ENCODE assay signal across 24 cellular contexts in the genomic region with DNA sequence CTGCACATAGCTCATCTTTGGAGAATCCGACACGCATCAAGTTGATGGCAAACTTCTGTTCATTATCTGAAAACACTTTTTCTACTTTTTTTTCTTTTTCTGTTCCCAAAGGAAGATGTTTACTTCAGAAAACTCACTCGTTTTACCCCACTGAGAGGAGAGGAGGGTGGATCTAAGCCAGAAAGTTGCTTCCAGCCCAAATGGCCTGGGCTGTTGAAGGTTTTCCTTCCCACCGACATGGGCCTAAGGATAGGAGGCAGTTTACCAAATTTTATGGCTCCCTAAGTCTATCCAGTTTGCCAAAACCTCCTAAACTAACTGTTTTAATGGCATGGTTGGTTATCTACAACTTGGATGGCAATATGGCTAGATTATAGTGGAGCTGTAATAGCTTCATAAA.
A peak's percentile ranks its signal among the peaks of the same experiment; 100 is the strongest.
DNase-seq lines count a peak whose midpoint lies in the region; ATAC-seq and TF ChIP-seq lines count a peak whose summit lies in the region.
"Had no signal": no experiment of that assay in that cellular context is flagged by ENCODE, and none has a peak within 500 bp of the region (broad histone marks: within the 10 kb centered on the region; RNA-seq: fewer than 3 reads in every experiment).

No MANE protein-coding gene starts in this region.

- peaks cover 2% of the 10 kb centered on the region for H3K79me2 ChIP-seq in parathyroid adenoma

- intact Hi-C loops in psoas muscle (cut with DNase I): no loop called here

- H3K36me3 Mint-ChIP-seq in mesothelial cell of epicardium (peaks cover 9% of the 10 kb centered on the region), endothelial cell (ENCODE audit: low read depth, unreplicated experiment) (no peaks in the 10 kb centered on the region)
- peaks cover 0 to 4% (median 0%) of the 10 kb centered on the region in 3 donors for H3K36me3 Mint-ChIP-seq in naive thymus-derived CD8-positive, alpha-beta T cell
- H3K36me3 Mint-ChIP-seq: CD14-positive monocyte; CD4-positive, alpha-beta memory T cell; CD4-positive, CD25-positive, alpha-beta regulatory T cell; CD8-positive, alpha-beta memory T cell had no signal

- H3K9me3 Mint-ChIP-seq in mesothelial cell of epicardium: peaks cover 14% of the 10 kb centered on the region
- H3K9me3 Mint-ChIP-seq in naive thymus-derived CD8-positive, alpha-beta T cell: peaks cover 0 to 10% (median 0%) of the 10 kb centered on the region in 9 donors
- H3K9me3 Mint-ChIP-seq in endothelial cell (ENCODE audit: unreplicated experiment): no peaks in the 10 kb centered on the region

- H3K27ac ChIP-seq in parathyroid adenoma (no peak overlapping the region), psoas muscle (no peak overlapping the region)
- H3K27ac ChIP-seq: BLaER1 had no signal

- POLR2A ChIA-PET in naive thymus-derived CD8-positive, alpha-beta T cell (lab: Charles Lee): no interaction called here

- H3K4me1 Mint-ChIP-seq in mesothelial cell of epicardium: peaks cover 21% of the 10 kb centered on the region
- H3K4me1 Mint-ChIP-seq in naive thymus-derived CD8-positive, alpha-beta T cell: peaks cover 0 to 2% (median 0%) of the 10 kb centered on the region in 4 donors
- peaks cover 4% of the 10 kb centered on the region for H3K4me1 Mint-ChIP-seq in endothelial cell (ENCODE audit: unreplicated experiment)
- H3K4me1 Mint-ChIP-seq: CD4-positive, alpha-beta memory T cell; CD4-positive, CD25-positive, alpha-beta regulatory T cell; CD8-positive, alpha-beta memory T cell had no signal

- H3K27ac Mint-ChIP-seq in mesothelial cell of epicardium: peak overlapping the region; percentile 76
- H3K27ac Mint-ChIP-seq in naive thymus-derived CD8-positive, alpha-beta T cell: no peak overlapping the region
- no peak overlapping the region for H3K27ac Mint-ChIP-seq in endothelial cell (ENCODE audit: unreplicated experiment)
- H3K27ac Mint-ChIP-seq: CD14-positive monocyte; CD4-positive, alpha-beta memory T cell; CD4-positive, CD25-positive, alpha-beta regulatory T cell; CD8-positive, alpha-beta memory T cell had no signal

- H3K4me3 ChIP-seq in parathyroid adenoma (ENCODE audit: low read depth, low read length) (no peak overlapping the region), psoas muscle (no peak overlapping the region)
- H3K4me3 ChIP-seq: BLaER1, GM12878 had no signal

- no peak overlapping the region for H3K9ac ChIP-seq in parathyroid adenoma
- H3K9ac ChIP-seq: BLaER1 had no signal

- H3K36me3 ChIP-seq in parathyroid adenoma (ENCODE audit: control insufficient read depth, insufficient read depth, low read length) (no peaks in the 10 kb centered on the region), psoas muscle (ENCODE audit: insufficient read depth in 1 of 2, low read depth in 1 of 2) (no peaks in the 10 kb centered on the region)
- H3K36me3 ChIP-seq: BE2C, BLaER1 had no signal

- ATAC-seq in psoas muscle: no peak
- ATAC-seq in naive thymus-derived CD8-positive, alpha-beta T cell: no peak
- ATAC-seq: GM12878 had no signal

- H3K27me3 ChIP-seq in parathyroid adenoma (ENCODE audit: control insufficient read depth, insufficient read depth, low read length): no peaks in the 10 kb centered on the region
- peaks cover 0 to 2% (median 0%) of the 10 kb centered on the region in 3 donors for H3K27me3 ChIP-seq in psoas muscle (ENCODE audit: insufficient read depth in 3 of 3, low read length in 2 of 3)
- H3K27me3 ChIP-seq: BE2C, BLaER1 had no signal

- no peak overlapping the region for H3K4me2 ChIP-seq in parathyroid adenoma (ENCODE audit: low read length)
- H3K4me2 ChIP-seq: BLaER1 had no signal

- H3K4me1 ChIP-seq in parathyroid adenoma (no peaks in the 10 kb centered on the region), psoas muscle (no peaks in the 10 kb centered on the region)
- H3K4me1 ChIP-seq: BE2C, BLaER1 had no signal

- H3K27me3 Mint-ChIP-seq in mesothelial cell of epicardium (ENCODE audit: low read depth) (no peaks in the 10 kb centered on the region), endothelial cell (ENCODE audit: unreplicated experiment) (peaks cover 4% of the 10 kb centered on the region)
- peaks cover 0 to 17% (median 4%) of the 10 kb centered on the region in 5 donors for H3K27me3 Mint-ChIP-seq in naive thymus-derived CD8-positive, alpha-beta T cell

- no peaks in the 10 kb centered on the region for H3K9me3 ChIP-seq in parathyroid adenoma (ENCODE audit: control insufficient read depth, low read length)
- H3K9me3 ChIP-seq in psoas muscle: no peaks in the 10 kb centered on the region
- H3K9me3 ChIP-seq: BE2C had no signal

- 60 to 67% (median 63%) methylated on average over 4 of the region's 4 CpGs for WGBS in psoas muscle, 3 donors

- peak overlapping the region; percentile 33 for H2AFZ ChIP-seq in parathyroid adenoma

- DNase-seq in SK-N-DZ (ENCODE audit: low spot score) (peak; percentile 94), mesothelial cell of epicardium (ENCODE audit: low spot score in 2 of 2, unreplicated experiment in 2 of 2) (no peak), psoas muscle (no peak), endothelial cell (ENCODE audit: low spot score) (no peak)
- no peak for DNase-seq in naive thymus-derived CD8-positive, alpha-beta T cell
- DNase-seq: 8988T; ACHN; BE2C; C1 segment of cervical spinal cord; CD4-positive, alpha-beta memory T cell; CD4-positive, CD25-positive, alpha-beta regulatory T cell; CD8-positive, alpha-beta memory T cell; COR-L47; DMS 273 treated with DMSO at 0.1 percent for 48 hours; DMS153; DMS53; DMS79; DND-41; EL; GDM1 had no signal

- TF ChIP-seq CTCF in mesothelial cell of epicardium (IDR thresholded peaks at IDR 0.05; ENCODE audit: unreplicated experiment) (no peak), parathyroid adenoma (IDR thresholded peaks at IDR 0.05) (no peak), psoas muscle (IDR thresholded peaks at IDR 0.05) (no peak), endothelial cell (IDR thresholded peaks at IDR 0.05; ENCODE audit: unreplicated experiment) (no peak)

- no peak overlapping the region for H3K4me3 Mint-ChIP-seq in mesothelial cell of epicardium
- no peak overlapping the region for H3K4me3 Mint-ChIP-seq in naive thymus-derived CD8-positive, alpha-beta T cell
- no peak overlapping the region for H3K4me3 Mint-ChIP-seq in endothelial cell (ENCODE audit: unreplicated experiment)
- H3K4me3 Mint-ChIP-seq: CD14-positive monocyte; CD4-positive, alpha-beta memory T cell; CD4-positive, CD25-positive, alpha-beta regulatory T cell; CD8-positive, alpha-beta memory T cell had no signal
